ENCODE assay signal across 17 cellular contexts in the genomic region with DNA sequence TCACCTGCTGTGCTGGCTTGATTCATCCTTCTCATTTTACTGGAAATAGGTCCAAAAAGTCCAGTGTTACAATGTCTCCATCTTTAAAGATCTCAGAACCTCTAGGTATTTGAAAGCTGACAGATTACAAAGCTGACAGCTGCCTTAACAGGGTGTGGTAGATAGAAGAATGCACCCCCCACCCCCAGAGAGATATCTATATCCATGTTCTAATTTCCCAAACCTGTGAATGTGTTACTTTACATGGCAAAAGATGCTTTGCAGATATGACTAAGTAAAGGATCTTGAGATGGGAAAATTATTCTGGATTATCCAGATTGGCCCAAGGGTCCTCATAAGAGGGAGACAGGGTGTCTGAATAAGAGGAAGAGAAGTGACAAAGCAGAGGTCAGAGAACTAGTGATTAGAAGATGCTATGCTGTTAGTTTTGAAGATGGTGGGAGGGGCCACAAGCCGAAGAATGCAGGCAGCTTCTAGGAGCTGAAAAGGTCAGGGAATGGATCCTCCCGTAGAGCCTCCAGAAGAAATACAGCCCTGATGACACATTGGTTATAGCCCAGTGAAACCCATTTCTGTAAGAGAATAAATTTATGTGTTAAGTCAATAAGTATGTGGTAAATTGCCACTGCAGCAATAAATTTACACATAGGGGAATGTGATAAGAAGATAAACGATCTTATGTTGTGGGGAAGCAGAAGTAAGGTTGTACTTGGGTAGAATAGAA. TPM values are rescaled to one million over a fixed set of nuclear protein-coding genes. Genes with fewer than 3 reads are reported as not detected.
DNase-seq lines count a peak whose midpoint lies in the region; ATAC-seq and TF ChIP-seq lines count a peak whose summit lies in the region.
"Had no signal": no experiment of that assay in that cellular context is flagged by ENCODE, and none has a peak within 500 bp of the region (broad histone marks: within the 10 kb centered on the region; RNA-seq: fewer than 3 reads in every experiment).

No MANE protein-coding gene starts in this region.

- H3K4me2 ChIP-seq in SK-N-SH (0 out of 2 replicates have a peak overlapping the region, but pooled peaks have one; percentile 0), fibroblast of lung (ENCODE audit: extremely low read depth, insufficient read depth, low read length) (peak overlapping the region; percentile 40), skeletal muscle satellite cell (ENCODE audit: low read length) (peak overlapping the region; percentile 70)

- WGBS in SK-N-SH (ENCODE audit: low lambda C conversion rate): 66% methylated on average over 3 of the region's 3 CpGs

- H3K9ac ChIP-seq in SK-N-SH (no peak overlapping the region), fibroblast of lung (ENCODE audit: insufficient read depth, low read length) (no peak overlapping the region), skeletal muscle satellite cell (ENCODE audit: low read depth, low read length) (peak overlapping the region; percentile 42)

- H2AFZ ChIP-seq in SK-N-SH (ENCODE audit: low read depth) (no peak overlapping the region), fibroblast of lung (ENCODE audit: low read length) (no peak overlapping the region)

- H3K27ac ChIP-seq in SK-N-SH (ENCODE audit: low read depth in 2 of 2, low read length in 1 of 2) (peak overlapping the region in 1 of 2 experiments; percentile 47; a peak in 2 of 4 replicates), fibroblast of lung (ENCODE audit: insufficient read depth, low read length) (no peak overlapping the region)
- H3K27ac ChIP-seq: 22Rv1 had no signal

- TF ChIP-seq EP300 in SK-N-SH (IDR thresholded peaks at IDR 0.05; ENCODE audit: borderline replicate concordance in 1 of 2, low read depth in 1 of 2, low read length in 1 of 2): no peak

- POLR2A ChIA-PET in SK-N-SH (lab: Yijun Ruan, JAX): no interaction called here

- H3K9me3 ChIP-seq in SK-N-SH (no peaks in the 10 kb centered on the region), fibroblast of lung (ENCODE audit: control insufficient read depth, insufficient read depth, low read depth, low read length) (no peaks in the 10 kb centered on the region), skeletal muscle satellite cell (replicated peaks; ENCODE audit: low read length) (no peaks in the 10 kb centered on the region)

- H3K4me3 ChIP-seq in SK-N-SH (ENCODE audit: low read depth in 2 of 2, low read length in 1 of 2): no peak overlapping the region
- no peak overlapping the region for H3K4me3 ChIP-seq in fibroblast of lung (replicated peaks in 1 of 4; ENCODE audit: control extremely low read depth in 1 of 4, insufficient read depth in 1 of 4, low read depth in 3 of 4, low read length in 4 of 4)
- H3K4me3 ChIP-seq in skeletal muscle satellite cell (ENCODE audit: low read length): peak overlapping the region; percentile 7

- H3K27me3 ChIP-seq in SK-N-SH (ENCODE audit: insufficient read depth) (no peaks in the 10 kb centered on the region), fibroblast of lung (ENCODE audit: control insufficient read depth, insufficient read depth, low read length) (no peaks in the 10 kb centered on the region), skeletal muscle satellite cell (ENCODE audit: control insufficient read depth, insufficient read depth, low read length) (no peaks in the 10 kb centered on the region)

- ATAC-seq in SK-N-SH treated with all-trans-retinoic acid at 6 μM for 48 hours: no peak
- no peak for ATAC-seq in GM19467 (IDR thresholded peaks at IDR 0.05; ENCODE audit: unreplicated experiment)
- ATAC-seq: Panc1 had no signal

- no peak for TF ChIP-seq CTCF in SK-N-SH (IDR thresholded peaks at IDR 0.05)
- TF ChIP-seq CTCF in fibroblast of lung (conservative IDR thresholded peaks at IDR 0.05 in 1 of 2, IDR thresholded peaks at IDR 0.05 in 1 of 2; ENCODE audit: low read depth in 1 of 2, low read length in 2 of 2): no peak

- CTCF ChIA-PET in SK-N-SH (lab: Yijun Ruan, JAX): no interaction called here

- H3K9me2 ChIP-seq in SK-N-SH: no peaks in the 10 kb centered on the region

- TF ChIP-seq RAD21 in SK-N-SH (IDR thresholded peaks at IDR 0.05; ENCODE audit: low read length): no peak

- H3K36me3 ChIP-seq in SK-N-SH (replicated peaks in 1 of 2; ENCODE audit: control insufficient read depth in 1 of 2, insufficient read depth in 2 of 2, low read length in 1 of 2): no peaks in the 10 kb centered on the region
- H3K36me3 ChIP-seq in fibroblast of lung (ENCODE audit: control insufficient read depth, insufficient read depth, low read length): no peaks in the 10 kb centered on the region
- no peaks in the 10 kb centered on the region for H3K36me3 ChIP-seq in skeletal muscle satellite cell (ENCODE audit: insufficient read depth, low read length)

- no peaks in the 10 kb centered on the region for H4K20me1 ChIP-seq in SK-N-SH (ENCODE audit: insufficient read depth)
- H4K20me1 ChIP-seq in fibroblast of lung (ENCODE audit: control insufficient read depth, extremely low read depth, insufficient read depth, low read length): no peaks in the 10 kb centered on the region

- peaks cover 12% of the 10 kb centered on the region for H3F3A ChIP-seq in SK-N-SH (replicated peaks; ENCODE audit: insufficient read depth)

- no peak for DNase-seq in SK-N-SH
- DNase-seq in NCI-H226: peak; percentile 59
- peak in 1 of 2 donors; percentile 56 for DNase-seq in fibroblast of lung (ENCODE audit: low read depth in 2 of 2)
- no peak for DNase-seq in kidney tubule cell (ENCODE audit: low spot score)
- DNase-seq in DMS 273 (lab: John Stamatoyannopoulos, UW; ENCODE audit: unreplicated experiment): no peak
- DNase-seq: Calu3; CD4-positive, CD25-positive, alpha-beta regulatory T cell; DMS79 treated with DMSO at 0.1 percent for 48 hours; NCI-H1048; NCI-H146; NCI-H82; Right ventricle myocardium superior had no signal

- H3K4me1 ChIP-seq in SK-N-SH (ENCODE audit: control insufficient read depth in 1 of 2, insufficient read depth in 2 of 2, low read depth in 1 of 2, low read length in 1 of 2) (peaks cover 0 to 33% of the 10 kb centered on the region in 2 experiments; a peak in 2 of 4 replicates), fibroblast of lung (ENCODE audit: control insufficient read depth, extremely low read depth, insufficient read depth, low read length) (peaks cover 13% of the 10 kb centered on the region), skeletal muscle satellite cell (ENCODE audit: control insufficient read depth, insufficient read depth, low read length) (peaks cover 40% of the 10 kb centered on the region)

- H3K79me2 ChIP-seq in SK-N-SH (ENCODE audit: insufficient read depth): no peaks in the 10 kb centered on the region
- H3K79me2 ChIP-seq in fibroblast of lung (ENCODE audit: control insufficient read depth, insufficient read depth, low read length): no peaks in the 10 kb centered on the region

TF ChIP-seq in SK-N-SH, 30 proteins besides CTCF, POLR2A, EP300 and RAD21:
- TF ChIP-seq, protein P1, sequence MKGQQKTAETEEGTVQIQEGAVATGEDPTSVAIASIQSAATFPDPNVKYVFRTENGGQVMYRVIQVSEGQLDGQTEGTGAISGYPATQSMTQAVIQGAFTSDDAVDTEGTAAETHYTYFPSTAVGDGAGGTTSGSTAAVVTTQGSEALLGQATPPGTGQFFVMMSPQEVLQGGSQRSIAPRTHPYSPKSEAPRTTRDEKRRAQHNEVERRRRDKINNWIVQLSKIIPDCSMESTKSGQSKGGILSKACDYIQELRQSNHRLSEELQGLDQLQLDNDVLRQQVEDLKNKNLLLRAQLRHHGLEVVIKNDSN (IDR thresholded peaks at IDR 0.05; ENCODE audit: borderline replicate concordance, low read depth): no peak
- TF ChIP-seq, protein P2, sequence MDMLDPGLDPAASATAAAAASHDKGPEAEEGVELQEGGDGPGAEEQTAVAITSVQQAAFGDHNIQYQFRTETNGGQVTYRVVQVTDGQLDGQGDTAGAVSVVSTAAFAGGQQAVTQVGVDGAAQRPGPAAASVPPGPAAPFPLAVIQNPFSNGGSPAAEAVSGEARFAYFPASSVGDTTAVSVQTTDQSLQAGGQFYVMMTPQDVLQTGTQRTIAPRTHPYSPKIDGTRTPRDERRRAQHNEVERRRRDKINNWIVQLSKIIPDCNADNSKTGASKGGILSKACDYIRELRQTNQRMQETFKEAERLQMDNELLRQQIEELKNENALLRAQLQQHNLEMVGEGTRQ (IDR thresholded peaks at IDR 0.05; ENCODE audit: borderline replicate concordance, low read depth, low read length): no peak
- no peak for TF ChIP-seq MXI1 (IDR thresholded peaks at IDR 0.05; ENCODE audit: low read depth, low read length)

TF ChIP-seq in SK-N-SH treated with all-trans-retinoic acid at 6 μM for 48 hours, 23 proteins besides CTCF, POLR2A, EP300 and RAD21:
- no peak for TF ChIP-seq OSR1 (CRISPR knock-in tag; IDR thresholded peaks at IDR 0.05)
- TF ChIP-seq PPARA (CRISPR knock-in tag; IDR thresholded peaks at IDR 0.05; ENCODE audit: borderline replicate concordance): no peak
- no peak for TF ChIP-seq ZFP30 (CRISPR knock-in tag; IDR thresholded peaks at IDR 0.05)
- TF ChIP-seq ARNTL (CRISPR knock-in tag; IDR thresholded peaks at IDR 0.05; ENCODE audit: borderline replicate concordance, low read depth): no peak
- no peak for TF ChIP-seq ESRRG (CRISPR knock-in tag; IDR thresholded peaks at IDR 0.05)
- no peak for TF ChIP-seq ZFP3 (CRISPR knock-in tag; IDR thresholded peaks at IDR 0.05)

RNA-seq across cellular contexts. Expression of a gene that starts 21.5 kb away (rescaled TPM):
- polyA plus RNA-seq in SK-N-SH (2012; rRNA removed) (329 and 454 TPM in 2 replicates), fibroblast of lung (583 and 1,500 TPM in 2 replicates)
- 409 and 444 TPM in 2 replicates for polyA plus RNA-seq in SK-N-SH (2012; cell fraction: cytosol; rRNA removed)
- polyA plus RNA-seq in SK-N-SH (2012; cell fraction: nucleus; rRNA removed): 657 and 858 TPM in 2 replicates
- total RNA-seq in fibroblast of lung: 279 and 309 TPM in 2 replicates
- 501 and 1,132 TPM in 2 replicates for polyA plus RNA-seq in fibroblast of lung (2012)
- polyA minus RNA-seq in fibroblast of lung (ENCODE audit: low replicate concordance): 681 and 1,171 TPM in 2 replicates
- total RNA-seq in skeletal muscle satellite cell (2012; rRNA removed): 667 and 754 TPM in 2 replicates
- polyA plus RNA-seq: CD4-positive, CD25-positive, alpha-beta regulatory T cell had no signal

Comparison
In these comparisons a context has a peak if more than half of its experiments do, and no peak if none do; other contexts are left out.
1. H3K4me2 ChIP-seq: peak in every context shown above with its lines; median percentile 70 in skeletal muscle satellite cell; 40 in fibroblast of lung; 0 in SK-N-SH.